Comparison of ENCODE assay signal across 12 cellular contexts in genomic region chr5:100469780-100470179, GRCh38.
DNase-seq lines count a peak whose midpoint lies in the region; ATAC-seq and TF ChIP-seq lines count a peak whose summit lies in the region.
"Had no signal": no experiment of that assay in that cellular context is flagged by ENCODE, and none has a peak within 500 bp of the region (broad histone marks: within the 10 kb centered on the region; RNA-seq: fewer than 3 reads in every experiment).

No MANE protein-coding gene starts in this region.

- peaks cover 2 to 10% of the 10 kb centered on the region in 2 donors for H3K4me1 Mint-ChIP-seq in stimulated activated naive B cell treated with anti-CD40 and anti-IgM and Interleukin-4, amounts not matched to agents 10 μg/mL and 1 μg/mL and 100 μg/mL, for 72 hours

- H3K9me3 Mint-ChIP-seq in stimulated activated naive B cell treated with anti-CD40 and anti-IgM and Interleukin-4, amounts not matched to agents 10 μg/mL and 1 μg/mL and 100 μg/mL, for 72 hours = no peaks in the 10 kb centered on the region
- H3K9me3 Mint-ChIP-seq: type B pancreatic cell had no signal

- H4K20me1 ChIP-seq in OCI-LY7 (ENCODE audit: insufficient read depth, low read length) = no peaks in the 10 kb centered on the region

- H3K4me3 Mint-ChIP-seq in stimulated activated naive B cell treated with anti-CD40 and anti-IgM and Interleukin-4, amounts not matched to agents 10 μg/mL and 1 μg/mL and 100 μg/mL, for 72 hours = no peak overlapping the region
- H3K4me3 Mint-ChIP-seq: type B pancreatic cell had no signal

- ATAC-seq in GM19043 (IDR thresholded peaks at IDR 0.05; ENCODE audit: low read depth, unreplicated experiment) (peak; percentile 95), HG02571 (IDR thresholded peaks at IDR 0.05; ENCODE audit: unreplicated experiment) (peak; percentile 53), HG03196 (IDR thresholded peaks at IDR 0.05; ENCODE audit: unreplicated experiment) (peak; percentile 98)
- peak; percentile 53 to 57 for ATAC-seq in stimulated activated naive B cell treated with anti-CD40 and anti-IgM and Interleukin-4, amounts not matched to agents 10 μg/mL and 1 μg/mL and 100 μg/mL, for 72 hours (replicated peaks)
- ATAC-seq: right lobe of liver had no signal

- no peak overlapping the region for H3K27ac ChIP-seq in OCI-LY7 (ENCODE audit: low read depth, low read length, poor library complexity, severe bottlenecking)
- H3K27ac ChIP-seq: esophagus squamous epithelium, right lobe of liver had no signal

- intact Hi-C loops in OCI-LY7 (cut with micrococcal nuclease; ENCODE audit: unreplicated experiment) = no loop called here

- no TSS peak for BruUV-seq in OCI-LY7 (replicated peaks; lab: Mats Ljungman, UMichigan)

- H3K9me3 ChIP-seq in OCI-LY7 (ENCODE audit: low read length) = no peaks in the 10 kb centered on the region
- H3K9me3 ChIP-seq: esophagus squamous epithelium, right lobe of liver had no signal

- DNase-seq in stimulated activated naive B cell treated with anti-CD40 and anti-IgM and Interleukin-4, amounts not matched to agents 10 μg/mL and 1 μg/mL and 100 μg/mL, for 72 hours = no peak
- no peak for DNase-seq in stimulated activated CD4-positive, alpha-beta T cell treated with anti-CD3 and anti-CD28 coated beads, Interleukin-2, amount 100 ng/mL, for 48 hours
- DNase-seq in SKM-1 treated with dmso at 0.1 percent for 144 hours (lab: John Stamatoyannopoulos, UW; ENCODE audit: unreplicated experiment) (no peak), OCI-LY7 (ENCODE audit: low spot score) (no peak)
- DNase-seq: activated gamma-delta T cell treated with Interleukin-2 at 50 U/mL for 16 hours, esophagus squamous epithelium, NCI-H526 treated with DMSO at 0.1 percent for 48 hours, right lobe of liver had no signal

- no peak overlapping the region for H3K4me2 ChIP-seq in OCI-LY7 (ENCODE audit: low read length)

- no peaks in the 10 kb centered on the region for H3K36me3 ChIP-seq in OCI-LY7 (ENCODE audit: insufficient read depth, low read length)
- H3K36me3 ChIP-seq: esophagus squamous epithelium, right lobe of liver had no signal

- no peaks in the 10 kb centered on the region for H3K79me2 ChIP-seq in OCI-LY7 (ENCODE audit: insufficient read depth, low read depth, low read length)

- H3K4me1 ChIP-seq in OCI-LY7 (ENCODE audit: insufficient read depth, low read length, poor library complexity, severe bottlenecking) = no peaks in the 10 kb centered on the region
- H3K4me1 ChIP-seq: esophagus squamous epithelium, right lobe of liver had no signal

- POLR2A ChIA-PET in OCI-LY7 (lab: Charles Lee) = interaction anchor here (0.6 kb wide), 1 partner anchor 585 kb away, joined by 3 read pairs; no protein-coding TSS in a partner anchor

- no peak overlapping the region for H3K4me3 ChIP-seq in OCI-LY7 (ENCODE audit: low read depth, low read length, poor library complexity, severe bottlenecking)
- H3K4me3 ChIP-seq: esophagus squamous epithelium, right lobe of liver had no signal

- H3K27me3 Mint-ChIP-seq in stimulated activated naive B cell treated with anti-CD40 and anti-IgM and Interleukin-4, amounts not matched to agents 10 μg/mL and 1 μg/mL and 100 μg/mL, for 72 hours = no peaks in the 10 kb centered on the region
- H3K27me3 Mint-ChIP-seq: type B pancreatic cell had no signal

- no peak overlapping the region for H3K27ac Mint-ChIP-seq in stimulated activated naive B cell treated with anti-CD40 and anti-IgM and Interleukin-4, amounts not matched to agents 10 μg/mL and 1 μg/mL and 100 μg/mL, for 72 hours
- H3K27ac Mint-ChIP-seq: type B pancreatic cell had no signal

- no peaks in the 10 kb centered on the region for H3K36me3 Mint-ChIP-seq in stimulated activated naive B cell treated with anti-CD40 and anti-IgM and Interleukin-4, amounts not matched to agents 10 μg/mL and 1 μg/mL and 100 μg/mL, for 72 hours
- H3K36me3 Mint-ChIP-seq: type B pancreatic cell had no signal

- no peak overlapping the region for H2AFZ ChIP-seq in OCI-LY7 (ENCODE audit: low read length)

- TF ChIP-seq CTCF in OCI-LY7 (conservative IDR thresholded peaks at IDR 0.05; ENCODE audit: low read length) = no peak

- CTCF ChIA-PET in OCI-LY7 (lab: Charles Lee; ENCODE audit: unreplicated experiment) = no interaction called here

- H3K9me2 ChIP-seq in OCI-LY7 (ENCODE audit: insufficient read depth, low read length) = no peaks in the 10 kb centered on the region
